23 cellular contexts compared by ENCODE assay signal in the genomic region with DNA sequence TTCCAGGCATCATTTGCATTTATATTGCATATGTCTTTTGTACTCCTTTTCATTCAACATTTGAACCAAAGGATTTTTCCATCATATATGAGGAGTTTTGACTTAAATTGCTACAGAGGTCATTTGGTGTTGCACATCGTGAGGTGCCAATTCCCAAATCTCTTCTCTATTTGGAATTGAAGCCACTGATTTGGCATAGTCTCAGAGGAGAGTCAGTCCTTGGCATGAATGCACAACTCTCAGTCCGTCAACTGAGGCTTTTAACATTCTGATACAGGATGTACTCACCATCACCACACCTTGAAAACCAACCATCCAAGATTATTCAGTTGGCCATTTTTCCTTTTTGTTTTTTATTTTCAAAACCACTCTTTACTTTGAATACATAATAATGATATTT. TPM values are rescaled to one million over a fixed set of nuclear protein-coding genes. Genes with fewer than 3 reads are reported as not detected.
DNase-seq lines count a peak whose midpoint lies in the region; TF ChIP-seq lines count a peak whose summit lies in the region.
"Had no signal": no experiment of that assay in that cellular context is flagged by ENCODE, and none has a peak within 500 bp of the region (broad histone marks: within the 10 kb centered on the region; RNA-seq: fewer than 3 reads in every experiment).

No MANE protein-coding gene starts in this region.

- H2AFZ ChIP-seq in hepatocyte = no peak overlapping the region

- intact Hi-C loops in uterus (cut with DNase I; ENCODE audit: low total_unique reads) = no loop called here
- intact Hi-C loops in esophagus squamous epithelium (cut with DNase I) = no loop called here
- intact Hi-C loops in ovary (cut with DNase I) = no loop called here

- no peaks in the 10 kb centered on the region for H4K20me1 ChIP-seq in hepatocyte (ENCODE audit: insufficient read depth, poor library complexity, severe bottlenecking)
- H4K20me1 ChIP-seq: BLaER1 had no signal

- H3K9me3 ChIP-seq in hepatocyte (ENCODE audit: low read depth) (no peaks in the 10 kb centered on the region), uterus (no peaks in the 10 kb centered on the region), esophagus squamous epithelium (no peaks in the 10 kb centered on the region), ovary (no peaks in the 10 kb centered on the region)
- H3K9me3 ChIP-seq: BE2C, BLaER1 had no signal

- TF ChIP-seq CTCF in hepatocyte (IDR thresholded peaks at IDR 0.05; ENCODE audit: poor library complexity) (no peak), uterus (IDR thresholded peaks at IDR 0.05) (no peak), esophagus squamous epithelium (IDR thresholded peaks at IDR 0.05) (no peak), ovary (IDR thresholded peaks at IDR 0.05) (no peak)

- H3K9me2 ChIP-seq in hepatocyte (replicated peaks; ENCODE audit: insufficient read depth) = no peaks in the 10 kb centered on the region

- H3K27ac ChIP-seq in hepatocyte = peak overlapping the region; percentile 69
- peak overlapping the region; percentile 6 to 64 for H3K27ac ChIP-seq in uterus
- no peak overlapping the region for H3K27ac ChIP-seq in esophagus squamous epithelium
- H3K27ac ChIP-seq in ovary = no peak overlapping the region
- H3K27ac ChIP-seq: BLaER1 had no signal

- TF ChIP-seq POLR2A in uterus (IDR thresholded peaks at IDR 0.05) (no peak), esophagus squamous epithelium (IDR thresholded peaks at IDR 0.05) (no peak), ovary (IDR thresholded peaks at IDR 0.05) (no peak)

- WGBS in hepatocyte (ENCODE audit: low lambda C conversion rate, missing lambda C conversion rate) = 88% methylated on average over 2 of the region's 2 CpGs
- WGBS in esophagus squamous epithelium, 2 donors = 56 to 77% methylated on average over 2 of the region's 2 CpGs
- WGBS in ovary, 3 donors = 60 to 74% (median 64%) methylated on average over 2 of the region's 2 CpGs

- DNase-seq in cerebellar cortex (ENCODE audit: low spot score) (peak; percentile 82), hepatocyte (ENCODE audit: low spot score) (no peak), uterus (no peak), esophagus squamous epithelium (lab: John Stamatoyannopoulos, UW) (no peak), ovary (no peak), hepatic stellate cell (ENCODE audit: low spot score) (no peak)
- DNase-seq: 8988T; ACHN; BE2C; CD4-positive, alpha-beta memory T cell; CD4-positive, CD25-positive, alpha-beta regulatory T cell; CD8-positive, alpha-beta memory T cell; COR-L47; DMS 273 treated with DMSO at 0.1 percent for 48 hours; DMS153; DMS53; DMS79; DND-41; EL; GF-D8 had no signal

- H3K36me3 ChIP-seq in hepatocyte (replicated peaks; ENCODE audit: insufficient read depth, low read depth) = no peaks in the 10 kb centered on the region
- H3K36me3 ChIP-seq in uterus = no peaks in the 10 kb centered on the region
- no peaks in the 10 kb centered on the region for H3K36me3 ChIP-seq in esophagus squamous epithelium
- no peaks in the 10 kb centered on the region for H3K36me3 ChIP-seq in ovary
- H3K36me3 ChIP-seq: BE2C, BLaER1 had no signal

- H3K4me2 ChIP-seq in hepatocyte = no peak overlapping the region
- H3K4me2 ChIP-seq: BLaER1 had no signal

- H3K4me1 ChIP-seq in hepatocyte (ENCODE audit: insufficient read depth) (peaks cover 3% of the 10 kb centered on the region), uterus (no peaks in the 10 kb centered on the region), esophagus squamous epithelium (no peaks in the 10 kb centered on the region), ovary (ENCODE audit: insufficient read depth) (no peaks in the 10 kb centered on the region)
- H3K4me1 ChIP-seq: BE2C had no signal

- H3K27me3 ChIP-seq in hepatocyte = no peaks in the 10 kb centered on the region
- no peaks in the 10 kb centered on the region for H3K27me3 ChIP-seq in uterus
- H3K27me3 ChIP-seq in esophagus squamous epithelium = peaks cover 0 to 4% (median 0%) of the 10 kb centered on the region in 4 donors
- no peaks in the 10 kb centered on the region for H3K27me3 ChIP-seq in ovary
- H3K27me3 ChIP-seq: BE2C, BLaER1 had no signal

- H3K79me2 ChIP-seq in hepatocyte = no peaks in the 10 kb centered on the region

- H3K4me3 ChIP-seq in hepatocyte (no peak overlapping the region), uterus (no peak overlapping the region), esophagus squamous epithelium (no peak overlapping the region), ovary (no peak overlapping the region)
- H3K4me3 ChIP-seq: BLaER1 had no signal

- no peak for TF ChIP-seq EP300 in ovary (IDR thresholded peaks at IDR 0.05)

RNA-seq across cellular contexts. Expression of a gene that starts 31.1 kb away (rescaled TPM):
- 1.4 and 1.5 TPM in 2 replicates for total RNA-seq in hepatocyte
- polyA plus RNA-seq in hepatocyte = 1.2 and 2.3 TPM in 2 replicates
- 1 to 10 TPM in 2 of 4 donors, under 1 TPM in 1, not detected in 1; 0.51 to 3.4 (median 2.8) TPM for total RNA-seq in uterus
- total RNA-seq in esophagus squamous epithelium = not detected
- total RNA-seq in ovary = 1 to 10 TPM in 3 of 7 donors, under 1 TPM in 3, not detected in 1; 0.10 to 6.8 (median 1.1) TPM
- 1 to 10 TPM in 1 of 2 donors, under 1 TPM in 1; 0.91 to 2.0 TPM for polyA plus RNA-seq in ovary
- total RNA-seq: CD4-positive, alpha-beta memory T cell; CD4-positive, CD25-positive, alpha-beta regulatory T cell; CD8-positive, alpha-beta memory T cell had no signal
- polyA plus RNA-seq: AG04450; CD14-positive monocyte; CD4-positive, alpha-beta memory T cell; CD4-positive, CD25-positive, alpha-beta regulatory T cell; CD8-positive, alpha-beta memory T cell had no signal

Comparison
In these comparisons a context has a peak if more than half of its experiments do, and no peak if none do; other contexts are left out.
1. H3K27ac ChIP-seq: peak in hepatocyte (single experiment) and uterus (2 of 2); none in esophagus squamous epithelium (0 of 4) and ovary (0 of 2).